In the genomic region with DNA sequence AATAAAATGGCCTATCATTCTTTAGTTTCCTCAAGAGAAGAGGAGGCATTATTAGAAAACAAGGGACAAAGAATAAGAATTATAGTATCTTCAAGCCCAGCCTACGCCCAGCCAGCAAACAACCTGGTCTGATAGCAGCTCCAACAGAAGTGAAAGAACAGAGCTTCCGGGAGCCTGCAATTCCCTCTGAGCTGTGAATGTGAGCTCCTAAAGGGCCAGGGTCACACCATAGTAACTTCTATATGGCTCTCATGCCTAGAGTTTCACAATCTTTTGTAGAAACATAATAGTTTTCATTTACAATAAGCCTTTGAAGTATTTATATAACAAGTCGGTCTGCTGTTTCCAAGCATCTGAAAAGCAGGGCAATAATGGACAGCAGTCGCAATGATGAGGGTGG, we compare ENCODE assay signal across 1 cellular context.
TF ChIP-seq lines count a peak whose summit lies in the region.

No MANE protein-coding gene starts in this region.

TF ChIP-seq in GM23338, 12 proteins besides CTCF, POLR2A, EP300 and RAD21 (continued from another document):
- TF ChIP-seq, protein P1, sequence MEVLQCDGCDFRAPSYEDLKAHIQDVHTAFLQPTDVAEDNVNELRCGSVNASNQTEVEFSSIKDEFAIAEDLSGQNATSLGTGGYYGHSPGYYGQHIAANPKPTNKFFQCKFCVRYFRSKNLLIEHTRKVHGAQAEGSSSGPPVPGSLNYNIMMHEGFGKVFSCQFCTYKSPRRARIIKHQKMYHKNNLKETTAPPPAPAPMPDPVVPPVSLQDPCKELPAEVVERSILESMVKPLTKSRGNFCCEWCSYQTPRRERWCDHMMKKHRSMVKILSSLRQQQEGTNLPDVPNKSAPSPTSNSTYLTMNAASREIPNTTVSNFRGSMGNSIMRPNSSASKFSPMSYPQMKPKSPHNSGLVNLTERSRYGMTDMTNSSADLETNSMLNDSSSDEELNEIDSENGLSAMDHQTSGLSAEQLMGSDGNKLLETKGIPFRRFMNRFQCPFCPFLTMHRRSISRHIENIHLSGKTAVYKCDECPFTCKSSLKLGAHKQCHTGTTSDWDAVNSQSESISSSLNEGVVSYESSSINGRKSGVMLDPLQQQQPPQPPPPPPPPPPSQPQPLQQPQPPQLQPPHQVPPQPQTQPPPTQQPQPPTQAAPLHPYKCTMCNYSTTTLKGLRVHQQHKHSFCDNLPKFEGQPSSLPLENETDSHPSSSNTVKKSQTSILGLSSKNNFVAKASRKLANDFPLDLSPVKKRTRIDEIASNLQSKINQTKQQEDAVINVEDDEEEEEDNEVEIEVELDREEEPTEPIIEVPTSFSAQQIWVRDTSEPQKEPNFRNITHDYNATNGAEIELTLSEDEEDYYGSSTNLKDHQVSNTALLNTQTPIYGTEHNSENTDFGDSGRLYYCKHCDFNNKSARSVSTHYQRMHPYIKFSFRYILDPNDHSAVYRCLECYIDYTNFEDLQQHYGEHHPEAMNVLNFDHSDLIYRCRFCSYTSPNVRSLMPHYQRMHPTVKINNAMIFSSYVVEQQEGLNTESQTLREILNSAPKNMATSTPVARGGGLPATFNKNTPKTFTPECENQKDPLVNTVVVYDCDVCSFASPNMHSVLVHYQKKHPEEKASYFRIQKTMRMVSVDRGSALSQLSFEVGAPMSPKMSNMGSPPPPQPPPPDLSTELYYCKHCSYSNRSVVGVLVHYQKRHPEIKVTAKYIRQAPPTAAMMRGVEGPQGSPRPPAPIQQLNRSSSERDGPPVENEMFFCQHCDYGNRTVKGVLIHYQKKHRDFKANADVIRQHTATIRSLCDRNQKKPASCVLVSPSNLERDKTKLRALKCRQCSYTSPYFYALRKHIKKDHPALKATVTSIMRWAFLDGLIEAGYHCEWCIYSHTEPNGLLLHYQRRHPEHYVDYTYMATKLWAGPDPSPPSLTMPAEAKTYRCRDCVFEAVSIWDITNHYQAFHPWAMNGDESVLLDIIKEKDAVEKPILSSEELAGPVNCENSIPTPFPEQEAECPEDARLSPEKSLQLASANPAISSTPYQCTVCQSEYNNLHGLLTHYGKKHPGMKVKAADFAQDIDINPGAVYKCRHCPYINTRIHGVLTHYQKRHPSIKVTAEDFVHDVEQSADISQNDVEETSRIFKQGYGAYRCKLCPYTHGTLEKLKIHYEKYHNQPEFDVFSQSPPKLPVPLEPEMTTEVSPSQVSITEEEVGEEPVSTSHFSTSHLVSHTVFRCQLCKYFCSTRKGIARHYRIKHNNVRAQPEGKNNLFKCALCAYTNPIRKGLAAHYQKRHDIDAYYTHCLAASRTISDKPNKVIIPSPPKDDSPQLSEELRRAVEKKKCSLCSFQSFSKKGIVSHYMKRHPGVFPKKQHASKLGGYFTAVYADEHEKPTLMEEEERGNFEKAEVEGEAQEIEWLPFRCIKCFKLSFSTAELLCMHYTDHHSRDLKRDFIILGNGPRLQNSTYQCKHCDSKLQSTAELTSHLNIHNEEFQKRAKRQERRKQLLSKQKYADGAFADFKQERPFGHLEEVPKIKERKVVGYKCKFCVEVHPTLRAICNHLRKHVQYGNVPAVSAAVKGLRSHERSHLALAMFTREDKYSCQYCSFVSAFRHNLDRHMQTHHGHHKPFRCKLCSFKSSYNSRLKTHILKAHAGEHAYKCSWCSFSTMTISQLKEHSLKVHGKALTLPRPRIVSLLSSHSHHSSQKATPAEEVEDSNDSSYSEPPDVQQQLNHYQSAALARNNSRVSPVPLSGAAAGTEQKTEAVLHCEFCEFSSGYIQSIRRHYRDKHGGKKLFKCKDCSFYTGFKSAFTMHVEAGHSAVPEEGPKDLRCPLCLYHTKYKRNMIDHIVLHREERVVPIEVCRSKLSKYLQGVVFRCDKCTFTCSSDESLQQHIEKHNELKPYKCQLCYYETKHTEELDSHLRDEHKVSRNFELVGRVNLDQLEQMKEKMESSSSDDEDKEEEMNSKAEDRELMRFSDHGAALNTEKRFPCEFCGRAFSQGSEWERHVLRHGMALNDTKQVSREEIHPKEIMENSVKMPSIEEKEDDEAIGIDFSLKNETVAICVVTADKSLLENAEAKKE (CRISPR knock-in tag; IDR thresholded peaks at IDR 0.05) = no peak
- TF ChIP-seq ZNF331 (CRISPR knock-in tag; IDR thresholded peaks at IDR 0.05; ENCODE audit: low read depth) (no peak), REST (IDR thresholded peaks at IDR 0.05; ENCODE audit: unreplicated experiment) (no peak), JUNB (IDR thresholded peaks at IDR 0.05; ENCODE audit: unreplicated experiment) (no peak), NANOG (IDR thresholded peaks at IDR 0.05; ENCODE audit: borderline replicate concordance) (no peak), EZH2 (IDR thresholded peaks at IDR 0.05; ENCODE audit: low read depth, unreplicated experiment) (no peak)
TF ChIP-seq in GM23338: peak in this region for 0.
